ENCODE assay signal across 22 cellular contexts in genomic region chr7:7351832-7352231, GRCh38.
DNase-seq lines count a peak whose midpoint lies in the region; ATAC-seq, FAIRE-seq and TF ChIP-seq lines count a peak whose summit lies in the region.
"Had no signal": no experiment of that assay in that cellular context is flagged by ENCODE, and none has a peak within 500 bp of the region (broad histone marks: within the 10 kb centered on the region; RNA-seq: fewer than 3 reads in every experiment).

No MANE protein-coding gene starts in this region.

- no CpG with 5 or more reads among the region's 1 CpG for WGBS in iPS DF 6.9 (ENCODE audit: insufficient coverage, insufficient read length)
- WGBS in small intestine, 3 donors = 3 to 32% (median 3%) methylated on average over 1 of the region's 1 CpG

- H3K27ac ChIP-seq in HUES48 (ENCODE audit: low read depth, low read length) (peak overlapping the region; percentile 95), iPS DF 6.9 (ENCODE audit: low read length) (no peak overlapping the region), parathyroid adenoma (peak overlapping the region; percentile 60), kidney (ENCODE audit: low read depth in 2 of 2, low read length in 2 of 2) (no peak overlapping the region), small intestine (ENCODE audit: low read depth in 1 of 2, low read length in 1 of 2) (no peak overlapping the region)
- H3K27ac ChIP-seq: C4-2B, KMS-11 had no signal

- H3K27me3 ChIP-seq in HUES48 (ENCODE audit: control insufficient read depth, insufficient read depth, low read length) (no peaks in the 10 kb centered on the region), iPS DF 6.9 (ENCODE audit: control insufficient read depth, insufficient read depth, low read length) (no peaks in the 10 kb centered on the region), parathyroid adenoma (ENCODE audit: control insufficient read depth, insufficient read depth, low read length) (no peaks in the 10 kb centered on the region), small intestine (ENCODE audit: control insufficient read depth in 2 of 2, insufficient read depth in 2 of 2, low read length in 2 of 2) (peaks cover 0 to 2% of the 10 kb centered on the region in 2 donors)

- H3K4me1 ChIP-seq in HUES48 (ENCODE audit: control insufficient read depth, insufficient read depth, low read length) = peaks cover 45% of the 10 kb centered on the region
- no peaks in the 10 kb centered on the region; the same call in 1 of the 2 replicates for H3K4me1 ChIP-seq in iPS DF 6.9 (ENCODE audit: control insufficient read depth, insufficient read depth, low read length)
- peaks cover 29% of the 10 kb centered on the region for H3K4me1 ChIP-seq in parathyroid adenoma
- H3K4me1 ChIP-seq in kidney (ENCODE audit: control insufficient read depth in 1 of 2, insufficient read depth in 1 of 2, low read depth in 1 of 2, low read length in 2 of 2) = no peaks in the 10 kb centered on the region
- no peaks in the 10 kb centered on the region for H3K4me1 ChIP-seq in small intestine (ENCODE audit: control insufficient read depth in 2 of 2, insufficient read depth in 1 of 2, low read depth in 1 of 2, low read length in 1 of 2)

- H3K36me3 ChIP-seq in HUES48 (ENCODE audit: control insufficient read depth, insufficient read depth, low read length) (0 out of 2 replicates have a peak, but pooled peaks cover 5% of the 10 kb centered on the region), iPS DF 6.9 (ENCODE audit: control insufficient read depth, insufficient read depth, low read length) (no peaks in the 10 kb centered on the region), parathyroid adenoma (ENCODE audit: control insufficient read depth, insufficient read depth, low read length) (no peaks in the 10 kb centered on the region), kidney (ENCODE audit: control insufficient read depth in 1 of 2, insufficient read depth in 2 of 2, low read length in 2 of 2) (no peaks in the 10 kb centered on the region), small intestine (ENCODE audit: control insufficient read depth in 2 of 2, insufficient read depth in 2 of 2, low read length in 2 of 2) (no peaks in the 10 kb centered on the region)

- POLR2A ChIA-PET in WTC11 (lab: Charles Lee) = interaction anchor here (1.0 kb wide), 1 partner anchor 170 kb away, joined by 4 read pairs; the partner anchor contains the start of gene C1GALT1

- H3K4me2 ChIP-seq in parathyroid adenoma (ENCODE audit: low read length) = no peak overlapping the region
- H3K4me2 ChIP-seq: KMS-11 had no signal

- peaks cover 75% of the 10 kb centered on the region for H3K4me1 Mint-ChIP-seq in WTC11

- no peak for FAIRE-seq in kidney (lab: Jason Lieb, UNC)
- FAIRE-seq in small intestine (lab: Jason Lieb, UNC) = no peak
- FAIRE-seq: A204.1, D721Med, GM12892, GM18507, H54, HTR-8/SVneo had no signal

- peak overlapping the region; percentile 95 for H3K27ac Mint-ChIP-seq in WTC11
- H3K27ac Mint-ChIP-seq: CD4-positive, alpha-beta T cell; HFFc6 had no signal

- CTCF ChIA-PET in WTC11 (lab: Charles Lee) = interaction anchor here (0.8 to 1.9 kb wide), 4 partner anchors 170 to 252 kb away, joined by 3 to 8 read pairs (median 4); partner anchors contain the start of gene C1GALT1

- peak; percentile 28 for ATAC-seq in WTC11
- ATAC-seq: HCT116 had no signal

- H3K4me3 ChIP-seq in HUES48 (ENCODE audit: low read depth, low read length) (peak overlapping the region; percentile 11; the same call in 1 of the 2 replicates), iPS DF 6.9 (ENCODE audit: low read length) (no peak overlapping the region), parathyroid adenoma (ENCODE audit: low read depth, low read length) (no peak overlapping the region), kidney (ENCODE audit: low read length in 2 of 2) (no peak overlapping the region), small intestine (ENCODE audit: low read depth in 1 of 2, low read length in 2 of 2) (no peak overlapping the region)

- no peak overlapping the region for H2AFZ ChIP-seq in parathyroid adenoma

- H3K36me3 Mint-ChIP-seq in WTC11 = peaks cover 40% of the 10 kb centered on the region

- H3K9me3 Mint-ChIP-seq in WTC11 = peaks cover 34% of the 10 kb centered on the region
- H3K9me3 Mint-ChIP-seq: CD4-positive, alpha-beta T cell; HFFc6 had no signal

- H3K9me3 ChIP-seq in HUES48 (ENCODE audit: control insufficient read depth, insufficient read depth, low read length) (peaks cover 21% of the 10 kb centered on the region), iPS DF 6.9 (ENCODE audit: control insufficient read depth, insufficient read depth, low read length) (no peaks in the 10 kb centered on the region), parathyroid adenoma (ENCODE audit: control insufficient read depth, low read length) (no peaks in the 10 kb centered on the region), kidney (ENCODE audit: control insufficient read depth in 1 of 2, low read length in 2 of 2) (no peaks in the 10 kb centered on the region), small intestine (ENCODE audit: control insufficient read depth, low read depth) (no peaks in the 10 kb centered on the region)
- H3K9me3 ChIP-seq: Caco-2 had no signal

- H3K9ac ChIP-seq in HUES48 (ENCODE audit: low read depth, low read length) = no peak overlapping the region
- no peak overlapping the region for H3K9ac ChIP-seq in parathyroid adenoma
- H3K9ac ChIP-seq in kidney (ENCODE audit: low read length in 2 of 2) = no peak overlapping the region
- H3K9ac ChIP-seq: KMS-11 had no signal

- H3K27me3 Mint-ChIP-seq in WTC11 (ENCODE audit: low read depth) = no peaks in the 10 kb centered on the region

- H3K4me3 Mint-ChIP-seq in WTC11 = peak overlapping the region; percentile 4; the same call in 1 of the 2 replicates
- H3K4me3 Mint-ChIP-seq: CD4-positive, alpha-beta T cell; HFFc6 had no signal

- peaks cover 10% of the 10 kb centered on the region for H3K79me2 ChIP-seq in parathyroid adenoma

- intact Hi-C loops in kidney (cut with DNase I) = no loop called here

- no peak for TF ChIP-seq CTCF in WTC11 (IDR thresholded peaks at IDR 0.05)
- TF ChIP-seq CTCF in parathyroid adenoma (IDR thresholded peaks at IDR 0.05) = no peak
- TF ChIP-seq CTCF in kidney (IDR thresholded peaks at IDR 0.05; ENCODE audit: borderline replicate concordance, extremely low read depth, insufficient read depth) = no peak

- DNase-seq in WTC11 (ENCODE audit: low spot score) (no peak), iPS DF 6.9 (ENCODE audit: low read depth, low spot score) (peak; percentile 54), kidney (no peak), small intestine (no peak), NCI-H446 (lab: John Stamatoyannopoulos, UW) (no peak)
- no peak for DNase-seq in activated CD4-positive, alpha-beta T cell treated with anti-CD3 and anti-CD28 coated beads, Interleukin-2, amount 50 U/mL, for 48 hours
- DNase-seq: ACHN; Caco-2; CD4-positive, alpha-beta T cell; GDM1; HFFc6 had no signal

TF ChIP-seq in WTC11, 78 proteins besides CTCF, POLR2A, EP300 and RAD21 (continues in another document):
- TF ChIP-seq MAX (CRISPR knock-in tag; IDR thresholded peaks at IDR 0.05) (no peak), NFE2L1 (CRISPR knock-in tag; IDR thresholded peaks at IDR 0.05) (no peak), OVOL2 (CRISPR knock-in tag; IDR thresholded peaks at IDR 0.05; ENCODE audit: borderline replicate concordance) (no peak), ZMAT4 (CRISPR knock-in tag; IDR thresholded peaks at IDR 0.05) (no peak), USF2 (CRISPR knock-in tag; IDR thresholded peaks at IDR 0.05) (no peak), TEAD1 (CRISPR knock-in tag; IDR thresholded peaks at IDR 0.05) (no peak), GTF2I (CRISPR knock-in tag; conservative IDR thresholded peaks at IDR 0.05) (no peak), PRRX2 (CRISPR knock-in tag; IDR thresholded peaks at IDR 0.05) (no peak), SMAD3 (CRISPR knock-in tag; IDR thresholded peaks at IDR 0.05; ENCODE audit: borderline replicate concordance) (no peak), FOXJ3 (CRISPR knock-in tag; IDR thresholded peaks at IDR 0.05; ENCODE audit: borderline replicate concordance) (no peak)
- TF ChIP-seq, protein P1, sequence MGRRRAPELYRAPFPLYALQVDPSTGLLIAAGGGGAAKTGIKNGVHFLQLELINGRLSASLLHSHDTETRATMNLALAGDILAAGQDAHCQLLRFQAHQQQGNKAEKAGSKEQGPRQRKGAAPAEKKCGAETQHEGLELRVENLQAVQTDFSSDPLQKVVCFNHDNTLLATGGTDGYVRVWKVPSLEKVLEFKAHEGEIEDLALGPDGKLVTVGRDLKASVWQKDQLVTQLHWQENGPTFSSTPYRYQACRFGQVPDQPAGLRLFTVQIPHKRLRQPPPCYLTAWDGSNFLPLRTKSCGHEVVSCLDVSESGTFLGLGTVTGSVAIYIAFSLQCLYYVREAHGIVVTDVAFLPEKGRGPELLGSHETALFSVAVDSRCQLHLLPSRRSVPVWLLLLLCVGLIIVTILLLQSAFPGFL (CRISPR knock-in tag; IDR thresholded peaks at IDR 0.05; ENCODE audit: borderline replicate concordance) = no peak

Comparison
In these comparisons a context has a peak if more than half of its experiments do, and no peak if none do; other contexts are left out.
1. H3K27ac ChIP-seq: peak in HUES48 (single experiment) and parathyroid adenoma (single experiment); none in iPS DF 6.9 (single experiment), kidney (0 of 2) and small intestine (0 of 2).